Comparison of ENCODE assay signal across 9 cellular contexts in the genomic region with DNA sequence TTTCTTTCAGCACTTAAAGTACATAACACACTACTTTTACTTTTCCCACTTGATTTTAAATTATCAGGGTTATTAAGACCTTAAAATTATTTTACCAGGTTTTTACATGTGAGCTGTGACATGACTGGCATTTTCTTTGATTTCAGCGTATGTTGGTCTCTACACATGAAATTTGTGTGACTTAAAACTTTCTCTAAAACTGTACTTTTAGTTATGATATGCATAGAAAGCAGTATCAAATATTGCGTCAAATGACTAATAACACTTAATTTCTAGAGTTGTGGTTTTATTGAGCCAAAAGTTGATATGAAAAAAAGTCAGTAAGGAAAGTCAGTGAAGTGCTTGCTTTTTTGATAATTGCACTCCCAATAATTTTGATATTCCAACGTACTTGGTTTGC. TPM values are rescaled to one million over a fixed set of nuclear protein-coding genes. Genes with fewer than 3 reads are reported as not detected.
A peak's percentile ranks its signal among the peaks of the same experiment; 100 is the strongest.
DNase-seq lines count a peak whose midpoint lies in the region; ATAC-seq, FAIRE-seq and TF ChIP-seq lines count a peak whose summit lies in the region.
"Had no signal": no experiment of that assay in that cellular context is flagged by ENCODE, and none has a peak within 500 bp of the region (broad histone marks: within the 10 kb centered on the region; RNA-seq: fewer than 3 reads in every experiment).

No MANE protein-coding gene starts in this region.

- peak overlapping the region in 11 of 12 donors; percentile 7 to 99 (median 97) for H3K27ac ChIP-seq in heart left ventricle
- peak overlapping the region; percentile 90 for H3K27ac ChIP-seq in GM12878 (ENCODE audit: control insufficient read depth, insufficient read depth)
- no peak overlapping the region for H3K27ac ChIP-seq in mesenchymal stem cell (ENCODE audit: low read length, poor library complexity, severe bottlenecking)
- H3K27ac ChIP-seq in uterus = peak overlapping the region; percentile 98 to 100

- H3K23ac ChIP-seq in mesenchymal stem cell (ENCODE audit: low read length in 2 of 2) = no peak overlapping the region

- H3K27me3 ChIP-seq in heart left ventricle (no peaks in the 10 kb centered on the region), GM12878 (replicated peaks in 1 of 2; ENCODE audit: control insufficient read depth in 2 of 2, insufficient read depth in 2 of 2, low read length in 1 of 2) (no peaks in the 10 kb centered on the region), mesenchymal stem cell (ENCODE audit: control insufficient read depth in 1 of 2, insufficient read depth in 1 of 2, low read length in 2 of 2) (no peaks in the 10 kb centered on the region), uterus (no peaks in the 10 kb centered on the region)

- H3K4me2 ChIP-seq in GM12878 (ENCODE audit: control insufficient read depth, insufficient read depth) (peak overlapping the region; percentile 84; the same call in 1 of the 2 replicates), mesenchymal stem cell (ENCODE audit: low read length, poor library complexity, severe bottlenecking) (no peak overlapping the region)

- TF ChIP-seq RAD21 in GM12878 (IDR thresholded peaks at IDR 0.05; ENCODE audit: insufficient read depth, low read depth, low read length) = no peak

- BruUV-seq in GM12878 (replicated peaks; lab: Mats Ljungman, UMichigan) = no TSS peak

- H3K14ac ChIP-seq in mesenchymal stem cell (ENCODE audit: low read length in 2 of 2) = no peak overlapping the region

- no peak overlapping the region for H3K4ac ChIP-seq in mesenchymal stem cell (ENCODE audit: low read depth in 1 of 2, low read length in 2 of 2)

- no peaks in the 10 kb centered on the region for H4K20me1 ChIP-seq in GM12878 (ENCODE audit: control insufficient read depth, insufficient read depth)

- no peak for FAIRE-seq in GM12878 (lab: Jason Lieb, UNC)

- H3K9ac ChIP-seq in GM12878 (ENCODE audit: control insufficient read depth, insufficient read depth, low read length) (peak overlapping the region; percentile 90), mesenchymal stem cell (ENCODE audit: low read length) (peak overlapping the region; percentile 97)

- intact Hi-C loops in heart left ventricle (cut with DNase I) (loop anchor here in 3 of 10 donors (10.0 kb wide), 5 partner anchors 58 to 388 kb away; no protein-coding TSS in a partner anchor), left ventricle myocardium superior (cut with micrococcal nuclease) (no loop called here), GM12878 (cut with micrococcal nuclease; ENCODE audit: unreplicated experiment) (no loop called here), uterus (cut with DNase I; ENCODE audit: low total_unique reads) (no loop called here)

- TF ChIP-seq CTCF in heart left ventricle (IDR thresholded peaks at IDR 0.05) (no peak), GM12878 (IDR thresholded peaks at IDR 0.05 in 2 of 3, conservative IDR thresholded peaks at IDR 0.05 in 1 of 3; ENCODE audit: control insufficient read depth in 2 of 3, extremely low read depth in 1 of 3, insufficient read depth in 1 of 3, low read depth in 3 of 3, low read length in 3 of 3) (no peak), uterus (IDR thresholded peaks at IDR 0.05) (no peak)

- WGBS in heart left ventricle, 4 donors = 2 to 8% (median 3%) methylated on average over 3 of the region's 3 CpGs
- 0% methylated on average over 3 of the region's 3 CpGs for WGBS in GM12878 (ENCODE audit: insufficient coverage, insufficient replicate concordance, low lambda C conversion rate, missing lambda C conversion rate)
- WGBS in mesenchymal stem cell = 44% methylated on average over 3 of the region's 3 CpGs

- H3K36me3 ChIP-seq in heart left ventricle (no peaks in the 10 kb centered on the region), GM12878 (ENCODE audit: control insufficient read depth in 2 of 2, insufficient read depth in 2 of 2, low read length in 1 of 2) (0 out of 4 replicates have a peak, but pooled peaks cover 0 to 8% of the 10 kb centered on the region in 2 experiments), mesenchymal stem cell (ENCODE audit: control insufficient read depth in 1 of 2, insufficient read depth in 2 of 2, low read depth in 1 of 2, low read length in 2 of 2) (peaks cover 0 to 3% of the 10 kb centered on the region in 2 experiments), uterus (no peaks in the 10 kb centered on the region)

- CTCF ChIA-PET in GM12878 (lab: Yijun Ruan, JAX) = interaction anchor here (1.2 to 2.9 kb wide), 3 partner anchors 78 to 522 kb away, joined by 3 to 14 read pairs (median 5); no protein-coding TSS in a partner anchor

- RAD21 ChIA-PET in GM12878 (lab: Charles Lee; ENCODE audit: unreplicated experiment) = interaction anchor here (1.0 to 6.4 kb wide), 8 partner anchors 193 to 523 kb away, joined by 3 to 51 read pairs (median 12); no protein-coding TSS in a partner anchor

- H4K8ac ChIP-seq in mesenchymal stem cell (ENCODE audit: low read length) = no peak overlapping the region

- H2BK120ac ChIP-seq in mesenchymal stem cell (ENCODE audit: low read depth, low read length) = no peak overlapping the region

- H2BK15ac ChIP-seq in mesenchymal stem cell (ENCODE audit: low read depth, poor library complexity, severe bottlenecking) = no peak overlapping the region

- H3K79me2 ChIP-seq in GM12878 (ENCODE audit: control insufficient read depth, insufficient read depth, low read length) = peaks cover 96% of the 10 kb centered on the region

- H3K9me3 ChIP-seq in heart left ventricle (no peaks in the 10 kb centered on the region), GM12878 (replicated peaks; ENCODE audit: control insufficient read depth, insufficient read depth, low read length) (no peaks in the 10 kb centered on the region), mesenchymal stem cell (ENCODE audit: control insufficient read depth, low read length) (no peaks in the 10 kb centered on the region), uterus (no peaks in the 10 kb centered on the region)

- TF ChIP-seq POLR2A in heart left ventricle (IDR thresholded peaks at IDR 0.05) = no peak
- TF ChIP-seq POLR2A in GM12878 (IDR thresholded peaks at IDR 0.05; ENCODE audit: low read depth, low read length) = no peak
- no peak for TF ChIP-seq POLR2A in uterus (IDR thresholded peaks at IDR 0.05)

- H2BK5ac ChIP-seq in mesenchymal stem cell (ENCODE audit: low read depth, low read length, poor library complexity, severe bottlenecking) = no peak overlapping the region

- H3K18ac ChIP-seq in mesenchymal stem cell (ENCODE audit: low read depth in 1 of 2, low read length in 2 of 2) = no peak overlapping the region

- H3K79me1 ChIP-seq in mesenchymal stem cell (replicated peaks; ENCODE audit: low read length, poor library complexity, severe bottlenecking) = no peaks in the 10 kb centered on the region

- no peak for DNase-seq in heart left ventricle
- DNase-seq in left ventricle myocardium superior = no peak
- no peak for DNase-seq in GM12878 (ENCODE audit: low read depth, low spot score)
- no peak for DNase-seq in mesenchymal stem cell
- DNase-seq in uterus = no peak
- DNase-seq in NCI-H1436 treated with DMSO at 0.1 percent for 48 hours (lab: John Stamatoyannopoulos, UW) = no peak
- no peak for DNase-seq in NCI-H82 (lab: John Stamatoyannopoulos, UW)
- DNase-seq: activated naive CD4-positive, alpha-beta T cell treated with anti-CD3 and anti-CD28 coated beads, Interleukin-2, amount 50 U/mL, for 16 hours had no signal

- ATAC-seq in heart left ventricle = no peak
- no peak for ATAC-seq in left ventricle myocardium superior
- no peak for ATAC-seq in GM12878
- ATAC-seq in GM18520 (IDR thresholded peaks at IDR 0.05; ENCODE audit: unreplicated experiment) = no peak

- no peak for TF ChIP-seq EP300 in GM12878 (IDR thresholded peaks at IDR 0.05; ENCODE audit: borderline replicate concordance in 1 of 2, control insufficient read depth in 1 of 2, low read depth in 2 of 2, low read length in 2 of 2)

- SMC1A ChIA-PET in GM12878 (lab: Charles Lee; ENCODE audit: uncharacterized antibody, unreplicated experiment) = interaction anchor here (1.0 to 6.9 kb wide), 10 partner anchors 8 to 522 kb away, joined by 3 to 140 read pairs (median 6); no protein-coding TSS in a partner anchor

- peak overlapping the region; percentile 63 to 95 (median 80) for H3K4me3 ChIP-seq in heart left ventricle
- peak overlapping the region; percentile 94 for H3K4me3 ChIP-seq in GM12878
- H3K4me3 ChIP-seq in mesenchymal stem cell (ENCODE audit: insufficient read depth in 1 of 2, low read depth in 1 of 2, low read length in 2 of 2) = peak overlapping the region in 1 of 2 experiments; percentile 95
- peak overlapping the region; percentile 81 to 96 for H3K4me3 ChIP-seq in uterus

- no peak overlapping the region for H2BK12ac ChIP-seq in mesenchymal stem cell (ENCODE audit: low read length in 2 of 2)

- POLR2A ChIA-PET in GM12878 (lab: Charles Lee) = no interaction called here

- no peak overlapping the region for H4K91ac ChIP-seq in mesenchymal stem cell (ENCODE audit: low read length)

- H3K4me1 ChIP-seq in heart left ventricle (peaks cover 0 to 51% (median 31%) of the 10 kb centered on the region in 12 donors), GM12878 (ENCODE audit: control insufficient read depth, insufficient read depth, low read length) (no peaks in the 10 kb centered on the region), mesenchymal stem cell (ENCODE audit: control insufficient read depth, insufficient read depth, low read depth, low read length) (peaks cover 8% of the 10 kb centered on the region), uterus (no peaks in the 10 kb centered on the region)

- H2AFZ ChIP-seq in GM12878 (ENCODE audit: control insufficient read depth, low read depth, low read length) = no peak overlapping the region
- H2AFZ ChIP-seq in mesenchymal stem cell (ENCODE audit: low read depth, low read length) = no peak overlapping the region

- H2AK5ac ChIP-seq in mesenchymal stem cell (ENCODE audit: low read length, severe bottlenecking) = no peak overlapping the region

- in situ Hi-C loops in GM12878 (cut with MboI) = loop anchor here (10.0 kb wide), 1 partner anchor 198 kb away; no protein-coding TSS in a partner anchor

RNA-seq across cellular contexts. Expression of a gene that starts 3.1 kb away (rescaled TPM):
- 10 to 100 TPM; 47.5 to 77.7 (median 60.3) TPM for total RNA-seq in heart left ventricle
- polyA plus RNA-seq in heart left ventricle = 10 to 100 TPM; 20.1 to 33.1 TPM
- total RNA-seq in left ventricle myocardium superior = 58.6 TPM
- total RNA-seq in GM12878 (2013; cell fraction: nucleolus; rRNA removed) = 856 and 868 TPM in 2 replicates
- 83.1 and 113 TPM in 2 replicates for total RNA-seq in GM12878 (2014; rRNA removed)
- 175 and 183 TPM in 2 replicates for total RNA-seq in GM12878 (2014; rRNA removed; fragmentation: Illumina TruSeq; extraction: Trizol)
- 87.5 and 94.9 TPM in 2 replicates for total RNA-seq in GM12878 (2021)
- polyA plus RNA-seq in GM12878 (2011; ENCODE audit: low read depth) = 24.4 TPM
- 94.3 and 180 TPM in 2 replicates for polyA plus RNA-seq in GM12878 (2011; rRNA removed)
- polyA plus RNA-seq in GM12878 (2011; cell fraction: cytosol; rRNA removed) = 19.9 and 22.4 TPM in 2 replicates
- polyA plus RNA-seq in GM12878 (2011; cell fraction: nucleus; rRNA removed) = 52.2 and 61.7 TPM in 2 replicates
- polyA plus RNA-seq in GM12878 (2012) = 100 and 102 TPM in 2 replicates
- polyA plus RNA-seq in GM12878 (2014; fragmentation: Illumina TruSeq; extraction: Trizol) = 53.0 and 67.7 TPM in 2 replicates
- 10 to 100 TPM; 26.1 to 59.5 TPM for polyA plus RNA-seq in GM12878 (2014; fragmentation: Nextera tagmentation; extraction: Ambion mirVana)
- polyA plus RNA-seq in GM12878 (2014; rRNA removed) = 35.0 and 45.0 TPM in 2 replicates
- 10 to 100 TPM; 49.5 to 56.8 TPM for polyA plus RNA-seq in GM12878 (2016; fragmentation: Nextera tagmentation; extraction: Ambion mirVana)
- polyA minus RNA-seq in GM12878 (2011; rRNA and poly(A)+ RNA removed) = 143 and 199 TPM in 2 replicates
- polyA minus RNA-seq in GM12878 (2011; cell fraction: cytosol; rRNA and poly(A)+ RNA removed) = 54.9 and 66.1 TPM in 2 replicates
- polyA minus RNA-seq in GM12878 (2011; cell fraction: nucleus; rRNA and poly(A)+ RNA removed) = 165 and 285 TPM in 2 replicates
- polyA plus RNA-seq in mesenchymal stem cell (2013, experiment 1 of 2) = 48.3 TPM
- 48.6 TPM for polyA plus RNA-seq in mesenchymal stem cell (2013, experiment 2 of 2)
- 100 to 1,000 TPM in 3 of 4 donors, 10 to 100 TPM in 1; 40.0 to 317 (median 189) TPM for total RNA-seq in uterus

RNA-seq across cellular contexts. Expression of a gene that starts 3.2 kb away (rescaled TPM):
- total RNA-seq in heart left ventricle (under 1 TPM; 0.13 to 0.57 (median 0.43) TPM), left ventricle myocardium superior (0.47 TPM), GM12878 (2014; rRNA removed) (1.4 and 1.7 TPM in 2 replicates), GM12878 (2014; rRNA removed; fragmentation: Illumina TruSeq; extraction: Trizol) (1.5 TPM in 2 replicates), GM12878 (2021) (1.9 and 2.0 TPM in 2 replicates), uterus (1 to 10 TPM in 1 of 4 donors, under 1 TPM in 1, not detected in 2; 0.62 to 1.3 TPM)
- polyA plus RNA-seq in heart left ventricle (under 1 TPM; 0.19 to 0.26 TPM), GM12878 (2011; rRNA removed) (0.86 and 0.87 TPM in 2 replicates), GM12878 (2014; fragmentation: Illumina TruSeq; extraction: Trizol) (1.7 and 2.1 TPM in 2 replicates), GM12878 (2014; fragmentation: Nextera tagmentation; extraction: Ambion mirVana) (1 to 10 TPM; 2.0 to 2.1 TPM), GM12878 (2014; rRNA removed) (1.1 TPM in 2 replicates), GM12878 (2016; fragmentation: Nextera tagmentation; extraction: Ambion mirVana) (1 to 10 TPM; 1.8 to 2.2 TPM)
- 3.1 and 3.4 TPM in 2 replicates for total RNA-seq in GM12878 (2013; cell fraction: nucleolus; rRNA removed)
- polyA plus RNA-seq in GM12878 (2011; ENCODE audit: low read depth) = 0.62 TPM
- 0.91 and 1.0 TPM in 2 replicates for polyA plus RNA-seq in GM12878 (2011; cell fraction: cytosol; rRNA removed)
- 1.3 and 1.7 TPM in 2 replicates for polyA plus RNA-seq in GM12878 (2011; cell fraction: nucleus; rRNA removed)
- 0.99 and 1.5 TPM in 2 replicates for polyA plus RNA-seq in GM12878 (2012)
- 2.0 and 2.2 TPM in 2 replicates for polyA minus RNA-seq in GM12878 (2011; rRNA and poly(A)+ RNA removed)
- polyA minus RNA-seq in GM12878 (2011; cell fraction: cytosol; rRNA and poly(A)+ RNA removed) = 0.94 and 1.3 TPM in 2 replicates
- polyA minus RNA-seq in GM12878 (2011; cell fraction: nucleus; rRNA and poly(A)+ RNA removed) = 3.6 and 5.4 TPM in 2 replicates
- polyA plus RNA-seq in mesenchymal stem cell (2013, experiment 1 of 2) = 0.46 TPM
- polyA plus RNA-seq in mesenchymal stem cell (2013, experiment 2 of 2) = 0.47 TPM

RNA-seq across cellular contexts. Expression of a gene that starts 48.5 kb away (rescaled TPM):
- total RNA-seq in heart left ventricle = 100 to 1,000 TPM in 4 of 9 donors, 10 to 100 TPM in 5; 64.8 to 115 (median 87.5) TPM
- polyA plus RNA-seq in heart left ventricle = 10 to 100 TPM; 17.5 to 49.0 TPM
- total RNA-seq in left ventricle myocardium superior = 98.4 TPM
- 142 and 161 TPM in 2 replicates for total RNA-seq in GM12878 (2013; cell fraction: nucleolus; rRNA removed)
- 30.3 and 35.9 TPM in 2 replicates for total RNA-seq in GM12878 (2014; rRNA removed)
- total RNA-seq in GM12878 (2014; rRNA removed; fragmentation: Illumina TruSeq; extraction: Trizol) = 40.1 and 41.3 TPM in 2 replicates
- 37.7 and 48.9 TPM in 2 replicates for total RNA-seq in GM12878 (2021)
- 12.0 TPM for polyA plus RNA-seq in GM12878 (2011; ENCODE audit: low read depth)
- 40.8 and 79.5 TPM in 2 replicates for polyA plus RNA-seq in GM12878 (2011; rRNA removed)
- polyA plus RNA-seq in GM12878 (2011; cell fraction: cytosol; rRNA removed) = 9.7 and 13.3 TPM in 2 replicates
- 16.8 and 17.1 TPM in 2 replicates for polyA plus RNA-seq in GM12878 (2011; cell fraction: nucleus; rRNA removed)
- 17.4 and 29.0 TPM in 2 replicates for polyA plus RNA-seq in GM12878 (2012)
- 43.3 and 56.8 TPM in 2 replicates for polyA plus RNA-seq in GM12878 (2014; fragmentation: Illumina TruSeq; extraction: Trizol)
- polyA plus RNA-seq in GM12878 (2014; fragmentation: Nextera tagmentation; extraction: Ambion mirVana) = 10 to 100 TPM; 33.6 to 35.0 TPM
- 20.5 and 24.7 TPM in 2 replicates for polyA plus RNA-seq in GM12878 (2014; rRNA removed)
- 10 to 100 TPM; 58.0 to 59.3 TPM for polyA plus RNA-seq in GM12878 (2016; fragmentation: Nextera tagmentation; extraction: Ambion mirVana)
- 16.3 and 27.9 TPM in 2 replicates for polyA minus RNA-seq in GM12878 (2011; rRNA and poly(A)+ RNA removed)
- 12.7 and 13.1 TPM in 2 replicates for polyA minus RNA-seq in GM12878 (2011; cell fraction: cytosol; rRNA and poly(A)+ RNA removed)
- polyA minus RNA-seq in GM12878 (2011; cell fraction: nucleus; rRNA and poly(A)+ RNA removed) = 16.0 and 24.2 TPM in 2 replicates
- 34.7 TPM for polyA plus RNA-seq in mesenchymal stem cell (2013, experiment 1 of 2)
- polyA plus RNA-seq in mesenchymal stem cell (2013, experiment 2 of 2) = 37.4 TPM
- total RNA-seq in uterus = 10 to 100 TPM; 13.8 to 69.9 (median 31.5) TPM
